ENCODE assay signal across 21 cellular contexts in the genomic region with DNA sequence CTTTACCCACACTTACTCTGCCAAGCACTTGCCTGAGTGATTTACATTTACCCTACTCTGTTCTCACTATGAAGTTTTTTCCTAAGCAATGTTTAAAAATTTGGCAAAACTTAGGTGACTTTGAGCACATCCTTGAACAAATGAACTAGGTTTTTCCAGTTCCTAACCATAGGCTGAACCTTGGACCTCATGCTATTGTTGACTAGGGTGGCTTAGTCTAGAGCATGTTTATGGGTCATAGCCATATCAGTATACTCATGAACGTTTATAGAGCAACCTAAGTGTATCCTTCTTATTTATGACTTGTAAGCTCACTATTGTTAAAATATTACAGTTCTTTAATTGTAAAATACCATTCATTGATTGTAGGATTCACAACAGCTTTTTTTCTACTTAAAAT.
DNase-seq lines count a peak whose midpoint lies in the region; ATAC-seq, FAIRE-seq and TF ChIP-seq lines count a peak whose summit lies in the region.
"Had no signal": no experiment of that assay in that cellular context is flagged by ENCODE, and none has a peak within 500 bp of the region (broad histone marks: within the 10 kb centered on the region; RNA-seq: fewer than 3 reads in every experiment).

No MANE protein-coding gene starts in this region.

- H3K27me3 ChIP-seq in HepG2 (ENCODE audit: control insufficient read depth in 1 of 2, insufficient read depth in 2 of 2, low read length in 2 of 2): no peaks in the 10 kb centered on the region
- H3K27me3 ChIP-seq in right lobe of liver: no peaks in the 10 kb centered on the region
- no peaks in the 10 kb centered on the region for H3K27me3 ChIP-seq in astrocyte (ENCODE audit: insufficient read depth, low read length)
- H3K27me3 ChIP-seq: BLaER1 treated with 17β-estradiol and CSF1 and Interleukin-3, amounts not matched to agents 10 nM and 100 nM had no signal

- BruUV-seq in HepG2 (replicated peaks; lab: Mats Ljungman, UMichigan): no TSS peak

- H3K9me3 ChIP-seq in HepG2 (ENCODE audit: low read length) (no peaks in the 10 kb centered on the region), right lobe of liver (no peaks in the 10 kb centered on the region), astrocyte (ENCODE audit: insufficient read depth, low read depth, low read length) (no peaks in the 10 kb centered on the region)
- H3K9me3 ChIP-seq: A549, Caco-2 had no signal

- TF ChIP-seq POLR2A in HepG2 (IDR thresholded peaks at IDR 0.05; ENCODE audit: insufficient read depth in 1 of 2, low read depth in 2 of 2, low read length in 2 of 2): no peak
- no peak for TF ChIP-seq POLR2A in right lobe of liver (IDR thresholded peaks at IDR 0.05)

- intact Hi-C loops in HepG2 (cut with micrococcal nuclease; ENCODE audit: unreplicated experiment) (no loop called here), right lobe of liver (cut with DNase I) (no loop called here)

- ATAC-seq in HepG2 (peak; percentile 60; the same call in 2 of the 3 replicates), right lobe of liver (no peak), GM19351 (IDR thresholded peaks at IDR 0.05; ENCODE audit: unreplicated experiment) (no peak)
- ATAC-seq: A549; CD8-positive, alpha-beta T cell had no signal

- H3K79me2 ChIP-seq in HepG2 (ENCODE audit: insufficient read depth, low read length) (no peaks in the 10 kb centered on the region), astrocyte (ENCODE audit: insufficient read depth, low read length) (no peaks in the 10 kb centered on the region)

- in situ Hi-C loops in HepG2 (cut with HindIII; ENCODE audit: extremely low pct_ligation_motif_present, low pct_unique_long_range_greater_than_20kb): no loop called here

- H3K4me3 ChIP-seq in HepG2 (replicated peaks in 1 of 3; ENCODE audit: insufficient read depth in 1 of 3, low read depth in 2 of 3, low read length in 3 of 3) (no peak overlapping the region), right lobe of liver (no peak overlapping the region), astrocyte (ENCODE audit: insufficient read depth, low read depth, low read length) (no peak overlapping the region)
- H3K4me3 ChIP-seq: A549; BLaER1 treated with 17β-estradiol and CSF1 and Interleukin-3, amounts not matched to agents 10 nM and 100 nM had no signal

- H3K9ac ChIP-seq in HepG2 (ENCODE audit: insufficient read depth, low read depth, low read length) (no peak overlapping the region), astrocyte (ENCODE audit: low read length) (no peak overlapping the region)
- H3K9ac ChIP-seq: BLaER1 treated with 17β-estradiol and CSF1 and Interleukin-3, amounts not matched to agents 10 nM and 100 nM had no signal

- H3K4me2 ChIP-seq in HepG2 (ENCODE audit: low read depth, low read length): peak overlapping the region; percentile 34; the same call in 1 of the 2 replicates
- no peak overlapping the region for H3K4me2 ChIP-seq in astrocyte (ENCODE audit: low read length)
- H3K4me2 ChIP-seq: A549; BLaER1 treated with 17β-estradiol and CSF1 and Interleukin-3, amounts not matched to agents 10 nM and 100 nM had no signal

- no peak for TF ChIP-seq RAD21 in HepG2 (CRISPR knock-in tag; IDR thresholded peaks at IDR 0.05)

- no peaks in the 10 kb centered on the region for H3K27me3 Mint-ChIP-seq in astrocyte (ENCODE audit: low read depth, unreplicated experiment)

- no peak for TF ChIP-seq EP300 in HepG2 (IDR thresholded peaks at IDR 0.05; ENCODE audit: low read depth in 2 of 2, low read length in 2 of 2)
- TF ChIP-seq EP300 in HepG2 (CRISPR knock-in tag; IDR thresholded peaks at IDR 0.05; ENCODE audit: borderline replicate concordance): no peak

- no peak overlapping the region for H3K4me3 Mint-ChIP-seq in astrocyte (ENCODE audit: unreplicated experiment)
- H3K4me3 Mint-ChIP-seq: B cell; CD4-positive, alpha-beta T cell; CD8-positive, alpha-beta T cell had no signal

- TF ChIP-seq CTCF in HepG2 (CRISPR knock-in tag; IDR thresholded peaks at IDR 0.05) (no peak), right lobe of liver (IDR thresholded peaks at IDR 0.05) (no peak), astrocyte (IDR thresholded peaks at IDR 0.05; ENCODE audit: insufficient read depth, low read depth, low read length) (no peak)

- no peaks in the 10 kb centered on the region for H4K20me1 ChIP-seq in HepG2 (ENCODE audit: insufficient read depth, low read length)
- no peaks in the 10 kb centered on the region for H4K20me1 ChIP-seq in astrocyte (ENCODE audit: insufficient read depth, low read length)
- H4K20me1 ChIP-seq: BLaER1 treated with 17β-estradiol and CSF1 and Interleukin-3, amounts not matched to agents 10 nM and 100 nM had no signal

- no peak overlapping the region for H3K27ac ChIP-seq in HepG2 (ENCODE audit: extremely low read length, insufficient read depth, low read length)
- no peak overlapping the region for H3K27ac ChIP-seq in right lobe of liver
- no peak overlapping the region for H3K27ac ChIP-seq in astrocyte (ENCODE audit: low read depth, low read length)
- no peak overlapping the region for H3K27ac ChIP-seq in substantia nigra (ENCODE audit: low read depth, low read length, poor library complexity, severe bottlenecking)
- H3K27ac ChIP-seq: 22Rv1; A549; BLaER1 treated with 17β-estradiol and CSF1 and Interleukin-3, amounts not matched to agents 10 nM and 100 nM; C4-2B had no signal

- H2AFZ ChIP-seq in HepG2 (ENCODE audit: low read length): no peak overlapping the region
- H2AFZ ChIP-seq in astrocyte (ENCODE audit: low read depth, low read length): no peak overlapping the region

- peak; percentile 12 for DNase-seq in HepG2 (ENCODE audit: low spot score)
- DNase-seq in right lobe of liver: no peak
- DNase-seq in astrocyte (ENCODE audit: low read depth): no peak
- no peak for DNase-seq in substantia nigra (lab: John Stamatoyannopoulos, UW)
- DNase-seq: AML-193; Caco-2; Calu3; CD4-positive, alpha-beta T cell; CD8-positive, alpha-beta T cell; DMS79 treated with DMSO at 0.1 percent for 48 hours; GF-D8 had no signal

- WGBS in HepG2 (ENCODE audit: low lambda C conversion rate): 0% methylated on average over 1 of the region's 1 CpG
- WGBS in right lobe of liver (ENCODE audit: insufficient coverage, low coverage, low lambda C conversion rate, missing lambda C conversion rate): 14% methylated on average over 1 of the region's 1 CpG

- H3K27ac Mint-ChIP-seq in astrocyte (ENCODE audit: unreplicated experiment): no peak overlapping the region
- H3K27ac Mint-ChIP-seq: B cell; CD4-positive, alpha-beta T cell; CD8-positive, alpha-beta T cell had no signal

- H3K36me3 ChIP-seq in HepG2 (replicated peaks in 1 of 2; ENCODE audit: control insufficient read depth in 1 of 2, insufficient read depth in 2 of 2, low read length in 2 of 2) (no peaks in the 10 kb centered on the region), right lobe of liver (no peaks in the 10 kb centered on the region), astrocyte (ENCODE audit: insufficient read depth, low read length) (no peaks in the 10 kb centered on the region)
- H3K36me3 ChIP-seq: BLaER1 treated with 17β-estradiol and CSF1 and Interleukin-3, amounts not matched to agents 10 nM and 100 nM had no signal

- FAIRE-seq in HepG2 (lab: Jason Lieb, UNC) (peak; percentile 51), astrocyte (lab: Jason Lieb, UNC) (peak; percentile 29)
- FAIRE-seq: D721Med, G401.6, GM12891, GM19239 had no signal

- H3K4me1 Mint-ChIP-seq in astrocyte (ENCODE audit: low read depth, unreplicated experiment): no peaks in the 10 kb centered on the region
- H3K4me1 Mint-ChIP-seq: B cell had no signal

- no peaks in the 10 kb centered on the region for H3K36me3 Mint-ChIP-seq in astrocyte (ENCODE audit: low read depth, unreplicated experiment)
- H3K36me3 Mint-ChIP-seq: CD8-positive, alpha-beta T cell had no signal

- peaks cover 17% of the 10 kb centered on the region for H3K4me1 ChIP-seq in HepG2 (ENCODE audit: insufficient read depth, low read length)
- no peaks in the 10 kb centered on the region for H3K4me1 ChIP-seq in right lobe of liver
- H3K4me1 ChIP-seq in astrocyte (ENCODE audit: insufficient read depth, low read length): no peaks in the 10 kb centered on the region
- H3K4me1 ChIP-seq: A549; BLaER1 treated with 17β-estradiol and CSF1 and Interleukin-3, amounts not matched to agents 10 nM and 100 nM; Caco-2 had no signal

- POLR2A ChIA-PET in HepG2 (lab: Yijun Ruan, JAX): no interaction called here

- CTCF ChIA-PET in HepG2 (lab: Yijun Ruan, JAX; ENCODE audit: low intra/inter-chr PET ratio, low total read pairs): no interaction called here

- H3K9me3 Mint-ChIP-seq in astrocyte (ENCODE audit: unreplicated experiment): peaks cover 4% of the 10 kb centered on the region
- H3K9me3 Mint-ChIP-seq: CD4-positive, alpha-beta T cell; CD8-positive, alpha-beta T cell had no signal

TF ChIP-seq in HepG2, 621 proteins besides CTCF, POLR2A, EP300 and RAD21 (continues in another document):
- TF ChIP-seq, protein P1, sequence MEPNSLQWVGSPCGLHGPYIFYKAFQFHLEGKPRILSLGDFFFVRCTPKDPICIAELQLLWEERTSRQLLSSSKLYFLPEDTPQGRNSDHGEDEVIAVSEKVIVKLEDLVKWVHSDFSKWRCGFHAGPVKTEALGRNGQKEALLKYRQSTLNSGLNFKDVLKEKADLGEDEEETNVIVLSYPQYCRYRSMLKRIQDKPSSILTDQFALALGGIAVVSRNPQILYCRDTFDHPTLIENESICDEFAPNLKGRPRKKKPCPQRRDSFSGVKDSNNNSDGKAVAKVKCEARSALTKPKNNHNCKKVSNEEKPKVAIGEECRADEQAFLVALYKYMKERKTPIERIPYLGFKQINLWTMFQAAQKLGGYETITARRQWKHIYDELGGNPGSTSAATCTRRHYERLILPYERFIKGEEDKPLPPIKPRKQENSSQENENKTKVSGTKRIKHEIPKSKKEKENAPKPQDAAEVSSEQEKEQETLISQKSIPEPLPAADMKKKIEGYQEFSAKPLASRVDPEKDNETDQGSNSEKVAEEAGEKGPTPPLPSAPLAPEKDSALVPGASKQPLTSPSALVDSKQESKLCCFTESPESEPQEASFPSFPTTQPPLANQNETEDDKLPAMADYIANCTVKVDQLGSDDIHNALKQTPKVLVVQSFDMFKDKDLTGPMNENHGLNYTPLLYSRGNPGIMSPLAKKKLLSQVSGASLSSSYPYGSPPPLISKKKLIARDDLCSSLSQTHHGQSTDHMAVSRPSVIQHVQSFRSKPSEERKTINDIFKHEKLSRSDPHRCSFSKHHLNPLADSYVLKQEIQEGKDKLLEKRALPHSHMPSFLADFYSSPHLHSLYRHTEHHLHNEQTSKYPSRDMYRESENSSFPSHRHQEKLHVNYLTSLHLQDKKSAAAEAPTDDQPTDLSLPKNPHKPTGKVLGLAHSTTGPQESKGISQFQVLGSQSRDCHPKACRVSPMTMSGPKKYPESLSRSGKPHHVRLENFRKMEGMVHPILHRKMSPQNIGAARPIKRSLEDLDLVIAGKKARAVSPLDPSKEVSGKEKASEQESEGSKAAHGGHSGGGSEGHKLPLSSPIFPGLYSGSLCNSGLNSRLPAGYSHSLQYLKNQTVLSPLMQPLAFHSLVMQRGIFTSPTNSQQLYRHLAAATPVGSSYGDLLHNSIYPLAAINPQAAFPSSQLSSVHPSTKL (CRISPR knock-in tag; IDR thresholded peaks at IDR 0.05): 0 out of 2 replicates have a peak, but pooled peaks have one; percentile 8
- TF ChIP-seq LCORL (IDR thresholded peaks at IDR 0.05): no peak
- TF ChIP-seq LCORL (CRISPR knock-in tag; IDR thresholded peaks at IDR 0.05): no peak
